In the genomic region with DNA sequence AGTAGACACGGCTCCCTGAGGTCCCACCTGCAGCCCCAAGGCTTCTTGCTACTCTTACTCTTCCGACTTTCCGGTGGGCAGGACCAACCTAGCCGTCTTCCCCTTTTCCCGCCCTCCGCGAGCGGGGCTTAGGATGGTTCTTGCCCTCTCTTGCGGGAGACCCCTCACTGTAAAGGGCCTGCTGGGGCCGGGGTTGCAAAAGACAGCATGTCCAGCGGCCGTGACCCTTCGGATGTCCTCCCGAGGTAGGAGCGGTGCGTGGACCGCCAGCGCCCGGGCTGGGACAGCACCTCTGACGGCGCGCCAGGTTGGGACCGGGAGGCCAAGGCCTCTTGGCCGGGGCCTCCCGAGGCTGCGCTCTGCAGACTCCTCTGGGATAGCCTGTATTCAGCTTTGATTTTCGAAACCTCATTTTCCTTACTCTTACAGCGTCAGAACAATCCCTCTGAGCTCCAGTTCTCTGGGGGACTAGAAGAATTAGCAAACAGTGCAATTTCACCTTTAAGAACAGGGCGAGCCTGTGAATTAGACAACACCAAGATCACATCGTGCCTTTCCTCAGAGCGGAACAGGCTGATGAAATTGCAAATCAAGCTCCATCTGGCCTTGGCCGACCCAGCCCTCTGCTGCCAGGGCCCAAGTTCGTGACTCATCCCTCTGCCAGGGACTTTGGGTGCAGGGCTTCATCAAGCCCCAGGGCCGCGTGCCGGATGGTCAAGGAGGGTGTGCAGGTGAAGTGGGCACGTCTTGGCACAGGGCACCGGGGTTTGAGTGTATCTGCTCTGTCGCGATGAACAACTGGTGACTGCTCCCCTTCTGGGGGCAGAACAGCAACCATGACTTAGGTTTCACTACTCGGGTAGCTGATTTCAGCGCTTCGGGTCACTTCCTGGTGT, we compare ENCODE assay signal across 8 cellular contexts. TPM values are rescaled to one million over a fixed set of nuclear protein-coding genes. Genes with fewer than 3 reads are reported as not detected.
A peak's percentile ranks its signal among the peaks of the same experiment; 100 is the strongest.
DNase-seq lines count a peak whose midpoint lies in the region; ATAC-seq, FAIRE-seq and TF ChIP-seq lines count a peak whose summit lies in the region.

No MANE protein-coding gene starts in this region.

- peak overlapping the region; percentile 31 for H2AFZ ChIP-seq in GM12878 (ENCODE audit: control insufficient read depth, low read depth, low read length)

- peak; percentile 70 for DNase-seq in Calu3
- no peak for DNase-seq in GM12878 (ENCODE audit: low read depth, low spot score)
- DNase-seq in kidney tubule cell (ENCODE audit: low spot score) = peak; percentile 55
- no peak for DNase-seq in thyroid gland

- TF ChIP-seq POLR2A in GM12878 (IDR thresholded peaks at IDR 0.05; ENCODE audit: low read depth, low read length) = no peak
- TF ChIP-seq POLR2A in thyroid gland (IDR thresholded peaks at IDR 0.05) = no peak

- H3K4me2 ChIP-seq in GM12878 (ENCODE audit: control insufficient read depth, insufficient read depth) = peak overlapping the region; percentile 80

- CTCF ChIA-PET in Calu3 (lab: Charles Lee) = interaction anchor here (0.9 kb wide), 1 partner anchor 9 kb away, joined by 3 read pairs; no protein-coding TSS in a partner anchor
- CTCF ChIA-PET in GM12878 (lab: Yijun Ruan, JAX) = interaction anchor here (1.1 to 2.1 kb wide), 4 partner anchors 29 to 170 kb away, joined by 4 to 6 read pairs (median 4); no protein-coding TSS in a partner anchor

- peak overlapping the region; percentile 58 for H3K27ac Mint-ChIP-seq in Calu3 (ENCODE audit: unreplicated experiment)

- BruUV-seq in Calu3 (replicated peaks; lab: Mats Ljungman, UMichigan) (no TSS peak), GM12878 (replicated peaks; lab: Mats Ljungman, UMichigan) (no TSS peak)

- FAIRE-seq in GM12878 (lab: Jason Lieb, UNC) = no peak

- SMC1A ChIA-PET in GM12878 (lab: Charles Lee; ENCODE audit: uncharacterized antibody, unreplicated experiment) = interaction anchor here (0.9 to 1.4 kb wide), 4 partner anchors 15 to 113 kb away, joined by 3 read pairs; no protein-coding TSS in a partner anchor

- H3K79me2 ChIP-seq in GM12878 (ENCODE audit: control insufficient read depth, insufficient read depth, low read length) = no peaks in the 10 kb centered on the region

- H3K36me3 Mint-ChIP-seq in Calu3 (ENCODE audit: insufficient read depth, unreplicated experiment) = peaks cover 46% of the 10 kb centered on the region

- H3K27me3 ChIP-seq in GM12878 (replicated peaks in 1 of 2; ENCODE audit: control insufficient read depth in 2 of 2, insufficient read depth in 2 of 2, low read length in 1 of 2) (no peaks in the 10 kb centered on the region), thyroid gland (no peaks in the 10 kb centered on the region)

- no peaks in the 10 kb centered on the region for H3K9me3 Mint-ChIP-seq in Calu3 (ENCODE audit: low read depth, unreplicated experiment)

- H3K4me3 ChIP-seq in GM12878 (peak overlapping the region; percentile 90), thyroid gland (replicated peaks in 1 of 3) (peak overlapping the region; percentile 39 to 70 (median 54))

- RAD21 ChIA-PET in GM12878 (lab: Charles Lee; ENCODE audit: unreplicated experiment) = no interaction called here

- TF ChIP-seq CTCF in Calu3 (IDR thresholded peaks at IDR 0.05; ENCODE audit: unreplicated experiment) = no peak
- TF ChIP-seq CTCF in GM12878 (IDR thresholded peaks at IDR 0.05 in 2 of 3, conservative IDR thresholded peaks at IDR 0.05 in 1 of 3; ENCODE audit: control insufficient read depth in 2 of 3, extremely low read depth in 1 of 3, insufficient read depth in 1 of 3, low read depth in 3 of 3, low read length in 3 of 3) = no peak
- TF ChIP-seq CTCF in thyroid gland (IDR thresholded peaks at IDR 0.05) = no peak

- peaks cover 34% of the 10 kb centered on the region for H3K4me1 Mint-ChIP-seq in Calu3 (ENCODE audit: low read depth, unreplicated experiment)

- in situ Hi-C loops in GM12878 (cut with MboI) = no loop called here

- H3K27ac ChIP-seq in GM12878 (ENCODE audit: control insufficient read depth, insufficient read depth) (no peak overlapping the region), thyroid gland (no peak overlapping the region)

- peak overlapping the region; percentile 91 for H3K4me3 Mint-ChIP-seq in Calu3 (ENCODE audit: low read depth, unreplicated experiment)

- H3K9me3 ChIP-seq in GM12878 (replicated peaks; ENCODE audit: control insufficient read depth, insufficient read depth, low read length) = no peaks in the 10 kb centered on the region
- H3K9me3 ChIP-seq in thyroid gland = no peaks in the 10 kb centered on the region

- ATAC-seq in HG03064 (IDR thresholded peaks at IDR 0.05; ENCODE audit: low read depth, unreplicated experiment) = peak; percentile 10
- ATAC-seq in GM12878 = peak; percentile 20
- ATAC-seq in GM21717 (IDR thresholded peaks at IDR 0.05; ENCODE audit: unreplicated experiment) = no peak
- ATAC-seq in HG03378 (IDR thresholded peaks at IDR 0.05; ENCODE audit: unreplicated experiment) = no peak
- no peak for ATAC-seq in HG02571 (IDR thresholded peaks at IDR 0.05; ENCODE audit: unreplicated experiment)

- 60% methylated on average over 42 of the region's 43 CpGs for WGBS in GM12878 (ENCODE audit: insufficient coverage, insufficient replicate concordance, low lambda C conversion rate, missing lambda C conversion rate)
- WGBS in thyroid gland, 2 donors = 34 to 56% methylated on average over 28 to 34 of the region's 43 CpGs

- H3K36me3 ChIP-seq in GM12878 (ENCODE audit: control insufficient read depth in 2 of 2, insufficient read depth in 2 of 2, low read length in 1 of 2) (no peaks in the 10 kb centered on the region), thyroid gland (no peaks in the 10 kb centered on the region)

- H3K4me1 ChIP-seq in GM12878 (ENCODE audit: control insufficient read depth, insufficient read depth, low read length) (peaks cover 9% of the 10 kb centered on the region; the same call in 1 of the 2 replicates), thyroid gland (peaks cover 4 to 5% of the 10 kb centered on the region in 2 donors)

- no peaks in the 10 kb centered on the region for H4K20me1 ChIP-seq in GM12878 (ENCODE audit: control insufficient read depth, insufficient read depth)

- no peak for TF ChIP-seq RAD21 in GM12878 (IDR thresholded peaks at IDR 0.05; ENCODE audit: insufficient read depth, low read depth, low read length)

- intact Hi-C loops in Calu3 (cut with micrococcal nuclease; ENCODE audit: unreplicated experiment) (no loop called here), GM12878 (cut with micrococcal nuclease; ENCODE audit: unreplicated experiment) (no loop called here), thyroid gland (cut with DNase I) (no loop called here)

- no peaks in the 10 kb centered on the region for H3K27me3 Mint-ChIP-seq in Calu3 (ENCODE audit: unreplicated experiment)

- no peak for TF ChIP-seq EP300 in GM12878 (IDR thresholded peaks at IDR 0.05; ENCODE audit: borderline replicate concordance in 1 of 2, control insufficient read depth in 1 of 2, low read depth in 2 of 2, low read length in 2 of 2)

- POLR2A ChIA-PET in GM12878 (lab: Charles Lee) = no interaction called here

- H3K9ac ChIP-seq in GM12878 (ENCODE audit: control insufficient read depth, insufficient read depth, low read length) = no peak overlapping the region

RNA-seq across cellular contexts. Expression of gene MOCOS, which starts 0.8 kb away (rescaled TPM):
- total RNA-seq in Calu3 (2022) (24.5 and 25.7 TPM in 2 replicates), GM12878 (2014; rRNA removed) (0.34 and 0.49 TPM in 2 replicates), GM12878 (2014; rRNA removed; fragmentation: Illumina TruSeq; extraction: Trizol) (0.31 and 0.41 TPM in 2 replicates), GM12878 (2021) (0.35 and 0.38 TPM in 2 replicates), thyroid gland (1 to 10 TPM in 1 of 4 donors, under 1 TPM in 3; 0.45 to 1.0 (median 0.75) TPM)
- 0.19 TPM in 1 of 2 replicates, not detected in the other for total RNA-seq in GM12878 (2013; cell fraction: nucleolus; rRNA removed)
- 0.04 TPM for polyA plus RNA-seq in GM12878 (2011; ENCODE audit: low read depth)
- polyA plus RNA-seq in GM12878 (2011; rRNA removed) (0.56 and 1.1 TPM in 2 replicates), GM12878 (2014; fragmentation: Illumina TruSeq; extraction: Trizol) (0.21 and 0.24 TPM in 2 replicates), GM12878 (2014; fragmentation: Nextera tagmentation; extraction: Ambion mirVana) (under 1 TPM; 0.16 to 0.26 TPM), GM12878 (2014; rRNA removed) (0.46 and 0.58 TPM in 2 replicates), GM12878 (2016; fragmentation: Nextera tagmentation; extraction: Ambion mirVana) (under 1 TPM; 0.25 to 0.47 TPM)
- polyA plus RNA-seq in GM12878 (2011; cell fraction: cytosol; rRNA removed) = 0.28 and 0.30 TPM in 2 replicates
- 0.25 and 0.29 TPM in 2 replicates for polyA plus RNA-seq in GM12878 (2011; cell fraction: nucleus; rRNA removed)
- 0.04 and 0.13 TPM in 2 replicates for polyA plus RNA-seq in GM12878 (2012)
- polyA minus RNA-seq in GM12878 (2011; rRNA and poly(A)+ RNA removed) = 0.15 and 0.52 TPM in 2 replicates
- polyA minus RNA-seq in GM12878 (2011; cell fraction: cytosol; rRNA and poly(A)+ RNA removed) = 0.40 and 0.73 TPM in 2 replicates
- 0.24 and 0.38 TPM in 2 replicates for polyA minus RNA-seq in GM12878 (2011; cell fraction: nucleus; rRNA and poly(A)+ RNA removed)

RNA-seq across cellular contexts. Expression of gene ELP2, which starts 58.4 kb away (rescaled TPM):
- total RNA-seq in Calu3 (2022) = 75.8 and 82.2 TPM in 2 replicates
- total RNA-seq in GM12878 (2013; cell fraction: nucleolus; rRNA removed) = 502 and 522 TPM in 2 replicates
- total RNA-seq in GM12878 (2014; rRNA removed) = 117 and 145 TPM in 2 replicates
- total RNA-seq in GM12878 (2014; rRNA removed; fragmentation: Illumina TruSeq; extraction: Trizol) = 58.9 and 59.8 TPM in 2 replicates
- 88.8 and 92.8 TPM in 2 replicates for total RNA-seq in GM12878 (2021)
- polyA plus RNA-seq in GM12878 (2011; ENCODE audit: low read depth) = 85.1 TPM
- 134 and 180 TPM in 2 replicates for polyA plus RNA-seq in GM12878 (2011; rRNA removed)
- polyA plus RNA-seq in GM12878 (2011; cell fraction: cytosol; rRNA removed) = 57.9 and 70.0 TPM in 2 replicates
- polyA plus RNA-seq in GM12878 (2011; cell fraction: nucleus; rRNA removed) = 110 and 124 TPM in 2 replicates
- 98.3 and 108 TPM in 2 replicates for polyA plus RNA-seq in GM12878 (2012)
- polyA plus RNA-seq in GM12878 (2014; fragmentation: Illumina TruSeq; extraction: Trizol) = 56.9 and 73.2 TPM in 2 replicates
- 10 to 100 TPM; 90.6 to 90.7 TPM for polyA plus RNA-seq in GM12878 (2014; fragmentation: Nextera tagmentation; extraction: Ambion mirVana)
- 58.4 and 65.5 TPM in 2 replicates for polyA plus RNA-seq in GM12878 (2014; rRNA removed)
- 10 to 100 TPM; 76.9 to 86.4 TPM for polyA plus RNA-seq in GM12878 (2016; fragmentation: Nextera tagmentation; extraction: Ambion mirVana)
- 139 and 161 TPM in 2 replicates for polyA minus RNA-seq in GM12878 (2011; rRNA and poly(A)+ RNA removed)
- 40.2 and 47.3 TPM in 2 replicates for polyA minus RNA-seq in GM12878 (2011; cell fraction: cytosol; rRNA and poly(A)+ RNA removed)
- 111 and 131 TPM in 2 replicates for polyA minus RNA-seq in GM12878 (2011; cell fraction: nucleus; rRNA and poly(A)+ RNA removed)
- total RNA-seq in thyroid gland = 10 to 100 TPM; 50.5 to 93.2 (median 61.4) TPM

RNA-seq across cellular contexts. Expression of gene SLC39A6, which starts 58.9 kb away (rescaled TPM):
- total RNA-seq in Calu3 (2022) (54.4 and 62.9 TPM in 2 replicates), GM12878 (2014; rRNA removed) (53.3 and 58.1 TPM in 2 replicates), GM12878 (2014; rRNA removed; fragmentation: Illumina TruSeq; extraction: Trizol) (54.8 and 54.9 TPM in 2 replicates), GM12878 (2021) (31.5 and 31.8 TPM in 2 replicates), thyroid gland (10 to 100 TPM; 42.6 to 52.8 (median 48.1) TPM)
- 49.7 and 61.2 TPM in 2 replicates for total RNA-seq in GM12878 (2013; cell fraction: nucleolus; rRNA removed)
- polyA plus RNA-seq in GM12878 (2011; ENCODE audit: low read depth) = 22.7 TPM
- polyA plus RNA-seq in GM12878 (2011; rRNA removed) (65.1 and 65.9 TPM in 2 replicates), GM12878 (2014; fragmentation: Illumina TruSeq; extraction: Trizol) (51.5 and 60.6 TPM in 2 replicates), GM12878 (2014; fragmentation: Nextera tagmentation; extraction: Ambion mirVana) (10 to 100 TPM; 12.4 to 19.5 TPM), GM12878 (2014; rRNA removed) (27.7 and 34.1 TPM in 2 replicates), GM12878 (2016; fragmentation: Nextera tagmentation; extraction: Ambion mirVana) (10 to 100 TPM; 38.7 to 43.9 TPM)
- 37.4 and 45.2 TPM in 2 replicates for polyA plus RNA-seq in GM12878 (2011; cell fraction: cytosol; rRNA removed)
- 27.5 and 31.7 TPM in 2 replicates for polyA plus RNA-seq in GM12878 (2011; cell fraction: nucleus; rRNA removed)
- polyA plus RNA-seq in GM12878 (2012) = 20.1 and 22.9 TPM in 2 replicates
- polyA minus RNA-seq in GM12878 (2011; rRNA and poly(A)+ RNA removed) = 66.1 and 89.0 TPM in 2 replicates
- 13.1 and 16.2 TPM in 2 replicates for polyA minus RNA-seq in GM12878 (2011; cell fraction: cytosol; rRNA and poly(A)+ RNA removed)
- polyA minus RNA-seq in GM12878 (2011; cell fraction: nucleus; rRNA and poly(A)+ RNA removed) = 10.6 and 15.5 TPM in 2 replicates

Comparison
In these comparisons a context has a peak if more than half of its experiments do, and no peak if none do; other contexts are left out.
1. DNase-seq: peak in Calu3 (single experiment) and kidney tubule cell (single experiment); none in GM12878 (single experiment) and thyroid gland (0 of 2).
2. ATAC-seq: peak in HG03064 (single experiment) and GM12878 (single experiment); none in GM21717 (single experiment), HG03378 (single experiment) and HG02571 (single experiment).
3. RNA of gene MOCOS, which starts 0.8 kb away (total RNA-seq): 24.5 to 25.7 TPM in Calu3; 0.45 to 1.0 TPM in thyroid gland and 0.19 to 0.49 TPM in GM12878; every median in the first group is over 10 times any median in the second.